In genomic region chr12:108611884-108612415, GRCh38 we compare ENCODE assay signal across 8 cellular contexts. TPM values are rescaled to one million over a fixed set of nuclear protein-coding genes. Genes with fewer than 3 reads are reported as not detected.
A peak's percentile ranks its signal among the peaks of the same experiment; 100 is the strongest.
DNase-seq lines count a peak whose midpoint lies in the region; ATAC-seq, FAIRE-seq and TF ChIP-seq lines count a peak whose summit lies in the region.

No MANE protein-coding gene starts in this region.

- H3K27me3 ChIP-seq in heart left ventricle, result no peaks in the 10 kb centered on the region
- no peaks in the 10 kb centered on the region for H3K27me3 ChIP-seq in right atrium auricular region
- no peaks in the 10 kb centered on the region for H3K27me3 ChIP-seq in SJCRH30
- H3K27me3 ChIP-seq in astrocyte (ENCODE audit: insufficient read depth, low read length), result no peaks in the 10 kb centered on the region
- no peaks in the 10 kb centered on the region for H3K27me3 ChIP-seq in lower lobe of right lung (ENCODE audit: low read depth)

- H3K36me3 ChIP-seq in heart left ventricle (no peaks in the 10 kb centered on the region), right atrium auricular region (no peaks in the 10 kb centered on the region), SJCRH30 (no peaks in the 10 kb centered on the region), astrocyte (ENCODE audit: insufficient read depth, low read length) (no peaks in the 10 kb centered on the region), lower lobe of right lung (no peaks in the 10 kb centered on the region)

- WGBS in heart left ventricle, 4 donors, result 53 to 69% (median 64%) methylated on average over 3 to 5 of the region's 5 CpGs

- peak in 9 of 12 donors; percentile 17 to 50 (median 41) for TF ChIP-seq CTCF in heart left ventricle (IDR thresholded peaks at IDR 0.05)
- TF ChIP-seq CTCF in right atrium auricular region (IDR thresholded peaks at IDR 0.05), result peak in 1 of 2 donors; percentile 52
- peak; percentile 62 for TF ChIP-seq CTCF in astrocyte (IDR thresholded peaks at IDR 0.05; ENCODE audit: insufficient read depth, low read depth, low read length)
- peak; percentile 55 for TF ChIP-seq CTCF in lower lobe of right lung (IDR thresholded peaks at IDR 0.05)

- H3K4me1 Mint-ChIP-seq in astrocyte (ENCODE audit: low read depth, unreplicated experiment), result peaks cover 24% of the 10 kb centered on the region

- no peak overlapping the region for H3K27ac Mint-ChIP-seq in astrocyte (ENCODE audit: unreplicated experiment)

- intact Hi-C loops in heart left ventricle (cut with DNase I), result loop anchor here in 1 of 10 donors (5.0 kb wide), 1 partner anchor 40 kb away; no protein-coding TSS in a partner anchor
- intact Hi-C loops in lower lobe of right lung (cut with DNase I), result no loop called here

- no peaks in the 10 kb centered on the region for H3K79me2 ChIP-seq in astrocyte (ENCODE audit: insufficient read depth, low read length)

- peaks cover 0 to 10% (median 0%) of the 10 kb centered on the region in 12 donors for H3K9me3 ChIP-seq in heart left ventricle
- no peaks in the 10 kb centered on the region for H3K9me3 ChIP-seq in right atrium auricular region
- peaks cover 4% of the 10 kb centered on the region; the same call in 1 of the 2 replicates for H3K9me3 ChIP-seq in SJCRH30 (replicated peaks)
- peaks cover 4% of the 10 kb centered on the region for H3K9me3 ChIP-seq in astrocyte (ENCODE audit: insufficient read depth, low read depth, low read length)
- H3K9me3 ChIP-seq in lower lobe of right lung, result no peaks in the 10 kb centered on the region

- H3K36me3 Mint-ChIP-seq in astrocyte (ENCODE audit: low read depth, unreplicated experiment), result peaks cover 6% of the 10 kb centered on the region

- peak overlapping the region; percentile 13 for H3K4me2 ChIP-seq in astrocyte (ENCODE audit: low read length)

- H3K4me3 ChIP-seq in heart left ventricle (no peak overlapping the region), right atrium auricular region (no peak overlapping the region), SJCRH30 (no peak overlapping the region), astrocyte (ENCODE audit: insufficient read depth, low read depth, low read length) (no peak overlapping the region), lower lobe of right lung (no peak overlapping the region)

- TF ChIP-seq POLR2A in heart left ventricle (IDR thresholded peaks at IDR 0.05), result no peak

- peaks cover 5% of the 10 kb centered on the region for H3K9me3 Mint-ChIP-seq in astrocyte (ENCODE audit: unreplicated experiment)

- H3K4me1 ChIP-seq in heart left ventricle (peaks cover 0 to 29% (median 11%) of the 10 kb centered on the region in 12 donors), right atrium auricular region (peaks cover 0 to 12% of the 10 kb centered on the region in 2 donors), SJCRH30 (peaks cover 25% of the 10 kb centered on the region), astrocyte (ENCODE audit: insufficient read depth, low read length) (peaks cover 28% of the 10 kb centered on the region), lower lobe of right lung (peaks cover 34% of the 10 kb centered on the region)

- H3K4me3 Mint-ChIP-seq in astrocyte (ENCODE audit: unreplicated experiment), result peak overlapping the region; percentile 6

- H2AFZ ChIP-seq in astrocyte (ENCODE audit: low read depth, low read length), result no peak overlapping the region

- H4K20me1 ChIP-seq in astrocyte (ENCODE audit: insufficient read depth, low read length), result no peaks in the 10 kb centered on the region

- DNase-seq in heart left ventricle (no peak), right atrium auricular region (ENCODE audit: low spot score) (no peak), SJCRH30 (peak; percentile 51 to 71), astrocyte (ENCODE audit: low read depth) (peak; percentile 96), lower lobe of right lung (no peak), cerebellar nuclear complex (lab: John Stamatoyannopoulos, UW) (no peak)

- peak; percentile 68 for FAIRE-seq in astrocyte (lab: Jason Lieb, UNC)

- H3K27ac ChIP-seq in heart left ventricle, result no peak overlapping the region
- no peak overlapping the region for H3K27ac ChIP-seq in right atrium auricular region
- no peak overlapping the region for H3K27ac ChIP-seq in SJCRH30
- peak overlapping the region; percentile 62 for H3K27ac ChIP-seq in astrocyte (ENCODE audit: low read depth, low read length)
- H3K27ac ChIP-seq in lower lobe of right lung, result no peak overlapping the region

- H3K9ac ChIP-seq in astrocyte (ENCODE audit: low read length), result no peak overlapping the region

- peak in 1 of 4 donors; percentile 28 for ATAC-seq in heart left ventricle
- no peak for ATAC-seq in lower lobe of right lung
- ATAC-seq in GM18868 (IDR thresholded peaks at IDR 0.05; ENCODE audit: unreplicated experiment), result no peak
- no peak for ATAC-seq in HG03342 (IDR thresholded peaks at IDR 0.05; ENCODE audit: unreplicated experiment)

- H3K27me3 Mint-ChIP-seq in astrocyte (ENCODE audit: low read depth, unreplicated experiment), result no peaks in the 10 kb centered on the region

RNA-seq across cellular contexts. Expression of gene TMEM119, which starts 14.1 kb away (rescaled TPM):
- 10 to 100 TPM in 1 of 9 donors, 1 to 10 TPM in 7, under 1 TPM in 1; 0.19 to 11.0 (median 2.2) TPM for total RNA-seq in heart left ventricle
- 1 to 10 TPM in 1 of 2 donors, under 1 TPM in 1; 0.80 to 3.0 TPM for polyA plus RNA-seq in heart left ventricle
- total RNA-seq in right atrium auricular region, result 1 to 10 TPM; 1.8 to 5.5 TPM
- total RNA-seq in SJCRH30 (2014; rRNA removed; shearing (Covaris generic)), result 19.1 TPM in 2 replicates
- 0.91 and 1.8 TPM in 2 replicates for total RNA-seq in astrocyte
- total RNA-seq in lower lobe of right lung, result 13.4 TPM

RNA-seq across cellular contexts. Expression of gene SELPLG, which starts 21.7 kb away (rescaled TPM):
- 10 to 100 TPM in 2 of 9 donors, 1 to 10 TPM in 7; 1.1 to 26.7 (median 4.0) TPM for total RNA-seq in heart left ventricle
- polyA plus RNA-seq in heart left ventricle, result 1 to 10 TPM; 1.0 to 4.5 TPM
- 1 to 10 TPM; 3.7 to 7.7 TPM for total RNA-seq in right atrium auricular region
- total RNA-seq in SJCRH30 (2014; rRNA removed; shearing (Covaris generic)), result 0.15 and 0.32 TPM in 2 replicates
- total RNA-seq in astrocyte, result 4.9 and 5.8 TPM in 2 replicates
- 59.9 TPM for total RNA-seq in lower lobe of right lung

RNA-seq across cellular contexts. Expression of gene ISCU, which starts 49.6 kb away (rescaled TPM):
- total RNA-seq in heart left ventricle (100 to 1,000 TPM; 289 to 632 (median 497) TPM), right atrium auricular region (100 to 1,000 TPM; 421 to 433 TPM), astrocyte (121 and 124 TPM in 2 replicates), lower lobe of right lung (133 TPM)
- 100 to 1,000 TPM; 203 to 335 TPM for polyA plus RNA-seq in heart left ventricle
- total RNA-seq in SJCRH30 (2014; rRNA removed; shearing (Covaris generic)), result 65.0 and 70.1 TPM in 2 replicates

RNA-seq across cellular contexts. Expression of gene SART3, which starts 51.0 kb away (rescaled TPM):
- total RNA-seq in heart left ventricle (10 to 100 TPM; 19.5 to 33.2 (median 27.4) TPM), right atrium auricular region (10 to 100 TPM; 33.4 to 44.4 TPM), astrocyte (39.9 and 48.4 TPM in 2 replicates), lower lobe of right lung (42.8 TPM)
- polyA plus RNA-seq in heart left ventricle, result 10 to 100 TPM; 13.3 to 20.3 TPM
- total RNA-seq in SJCRH30 (2014; rRNA removed; shearing (Covaris generic)), result 101 and 104 TPM in 2 replicates

Comparison
In these comparisons a context has a peak if more than half of its experiments do, and no peak if none do; other contexts are left out.
1. DNase-seq: peak in SJCRH30 (2 of 2) and astrocyte (single experiment); none in heart left ventricle (0 of 5), right atrium auricular region (single experiment), lower lobe of right lung (single experiment) and cerebellar nuclear complex (0 of 2).